In the genomic region with DNA sequence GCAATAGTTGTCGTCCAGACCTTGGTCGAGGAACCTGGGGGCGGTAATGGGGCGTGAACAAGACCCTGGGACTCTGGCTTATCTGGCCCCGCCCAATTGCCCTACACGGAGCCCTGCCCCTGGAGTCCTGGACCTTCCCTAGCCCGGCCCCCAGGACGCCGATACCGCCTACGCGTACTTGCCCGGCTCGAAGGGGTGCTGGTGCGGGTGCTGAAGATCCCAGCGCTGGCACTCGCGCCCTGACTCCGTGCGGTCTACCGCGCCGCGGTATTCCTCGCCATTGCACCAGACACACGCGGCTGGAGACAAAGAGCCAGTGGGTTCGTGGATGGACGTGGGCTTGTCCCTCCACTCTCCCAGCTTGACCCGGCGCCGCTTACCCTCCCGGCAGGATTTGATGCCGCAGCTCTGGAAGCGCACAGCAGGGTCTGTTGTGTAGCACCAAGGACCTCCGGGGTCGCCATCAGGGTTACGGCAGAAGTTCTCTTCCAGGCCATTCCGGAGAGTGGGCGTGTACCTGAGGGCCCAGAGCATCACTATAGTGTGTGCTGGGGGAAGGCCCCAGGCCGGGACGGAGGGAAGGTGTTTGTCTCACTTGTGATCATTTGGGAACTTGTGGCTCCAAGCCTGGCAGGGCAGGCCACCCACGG, we compare ENCODE assay signal across 8 cellular contexts. TPM values are rescaled to one million over a fixed set of nuclear protein-coding genes. Genes with fewer than 3 reads are reported as not detected.
DNase-seq lines count a peak whose midpoint lies in the region; TF ChIP-seq lines count a peak whose summit lies in the region.
"Not testable (repeated sequence)": the region's sequence is repeated elsewhere in the genome, so short reads cannot be mapped to it uniquely, and the experiment has no call there.

No MANE protein-coding gene starts in this region.

- in situ Hi-C loops in transverse colon (cut with MboI; ENCODE audit: low pct_ligation_motif_present in 1 of 4, low pct_unique_long_range_greater_than_20kb in 1 of 4, low sequenced_read_pairs in 3 of 4): not testable (repeated sequence)

- H3K4me1 ChIP-seq in duodenal mucosa (ENCODE audit: control insufficient read depth in 1 of 2, insufficient read depth in 2 of 2, low read length in 2 of 2): peaks cover 0 to 35% of the 10 kb centered on the region in 2 donors
- peaks cover 45% of the 10 kb centered on the region for H3K4me1 ChIP-seq in left ventricle myocardium inferior
- H3K4me1 ChIP-seq in mesodermal cell (ENCODE audit: control insufficient read depth, insufficient read depth, low read length, poor library complexity, severe bottlenecking): not testable (repeated sequence)
- peaks cover 11 to 36% (median 27%) of the 10 kb centered on the region in 4 donors for H3K4me1 ChIP-seq in transverse colon

- 10 to 13% methylated on average over 30 to 34 of the region's 43 CpGs for WGBS in mesodermal cell (ENCODE audit: insufficient coverage in 2 of 2), 2 experiments
- 18% methylated on average over 19 of the region's 43 CpGs; no CpG with 5 or more reads in 1 of the 2 donors for WGBS in transverse colon (ENCODE audit: low coverage in 1 of 2), 2 donors

- TF ChIP-seq CTCF in left ventricle myocardium inferior (IDR thresholded peaks at IDR 0.05; ENCODE audit: borderline replicate concordance); transverse colon (IDR thresholded peaks at IDR 0.05): not testable (repeated sequence)

- DNase-seq in ELF-1 (ENCODE audit: low read depth, low spot score) (peak; percentile 90), T-helper 2 cell (peak in 3 of 5 experiments; percentile 15 to 43 (median 27)), left ventricle myocardium inferior (peak; percentile 48), skeletal muscle cell (ENCODE audit: low read depth) (peak; percentile 20), transverse colon (peak; percentile 81)
- peak; percentile 50 for DNase-seq in activated naive CD4-positive, alpha-beta T cell treated with Interleukin-2 at 50 U/mL for 16 hours

- not testable (repeated sequence) for H3K9me3 ChIP-seq in duodenal mucosa (ENCODE audit: control insufficient read depth in 1 of 2, low read length in 2 of 2); left ventricle myocardium inferior (replicated peaks); mesodermal cell (ENCODE audit: control insufficient read depth, low read length); transverse colon

- peak overlapping the region; percentile 40 to 59 for H3K4me3 ChIP-seq in duodenal mucosa (ENCODE audit: low read depth in 1 of 2, low read length in 2 of 2)
- H3K4me3 ChIP-seq in left ventricle myocardium inferior: peak overlapping the region; percentile 57
- peak overlapping the region; percentile 39 for H3K4me3 ChIP-seq in mesodermal cell (ENCODE audit: extremely low read depth, insufficient read depth, low read length, poor library complexity, severe bottlenecking)
- H3K4me3 ChIP-seq in skeletal muscle cell (ENCODE audit: low read depth, low read length): peak overlapping the region; percentile 35
- H3K4me3 ChIP-seq in transverse colon: peak overlapping the region in 3 of 4 donors; percentile 13 to 37 (median 35)

- TF ChIP-seq EP300 in transverse colon (IDR thresholded peaks at IDR 0.05; ENCODE audit: low read depth): not testable (repeated sequence)

- not testable (repeated sequence) for H3K27me3 ChIP-seq in duodenal mucosa (ENCODE audit: control insufficient read depth in 1 of 2, insufficient read depth in 2 of 2, low read length in 2 of 2); transverse colon
- H3K27me3 ChIP-seq in left ventricle myocardium inferior (ENCODE audit: low read depth): peaks cover 14% of the 10 kb centered on the region

- intact Hi-C loops in left ventricle myocardium inferior (cut with micrococcal nuclease); transverse colon (cut with DNase I; ENCODE audit: low total_unique reads): not testable (repeated sequence)

- peak overlapping the region; percentile 10 to 47 for H3K9ac ChIP-seq in duodenal mucosa (ENCODE audit: low read depth in 1 of 2, low read length in 2 of 2)

- peaks cover 21 to 27% of the 10 kb centered on the region in 2 donors for H3K36me3 ChIP-seq in duodenal mucosa (ENCODE audit: control insufficient read depth in 1 of 2, insufficient read depth in 2 of 2, low read length in 2 of 2)
- peaks cover 21% of the 10 kb centered on the region for H3K36me3 ChIP-seq in left ventricle myocardium inferior
- peaks cover 20% of the 10 kb centered on the region for H3K36me3 ChIP-seq in mesodermal cell (ENCODE audit: control insufficient read depth, insufficient read depth, low read length)
- H3K36me3 ChIP-seq in transverse colon: peaks cover 0 to 18% (median 3%) of the 10 kb centered on the region in 4 donors

- H3K27ac ChIP-seq in duodenal mucosa (ENCODE audit: low read depth, low read length); left ventricle myocardium inferior (replicated peaks); mesodermal cell (ENCODE audit: low read depth, low read length, severe bottlenecking); transverse colon: not testable (repeated sequence)

- TF ChIP-seq POLR2A in transverse colon (IDR thresholded peaks at IDR 0.05): not testable (repeated sequence)

RNA-seq across cellular contexts. Expression of a gene that starts 2.4 kb away (rescaled TPM):
- total RNA-seq in left ventricle myocardium inferior (5.4 TPM), transverse colon (100 to 1,000 TPM in 1 of 4 donors, 10 to 100 TPM in 3; 12.2 to 116 (median 15.1) TPM)
- 23.6 TPM for polyA plus RNA-seq in mesodermal cell (2013, experiment 1 of 2)
- 17.3 TPM for polyA plus RNA-seq in mesodermal cell (2013, experiment 2 of 2)

RNA-seq across cellular contexts. Expression of a gene that starts 2.5 kb away (rescaled TPM):
- 48.6 TPM for total RNA-seq in left ventricle myocardium inferior
- 31.5 TPM for polyA plus RNA-seq in mesodermal cell (2013, experiment 1 of 2)
- polyA plus RNA-seq in mesodermal cell (2013, experiment 2 of 2): 28.6 TPM
- 10 to 100 TPM; 34.6 to 99.5 (median 52.1) TPM for total RNA-seq in transverse colon

RNA-seq across cellular contexts. Expression of a gene that starts 12.7 kb away (rescaled TPM):
- total RNA-seq in left ventricle myocardium inferior: 99.0 TPM
- 98.9 TPM for polyA plus RNA-seq in mesodermal cell (2013, experiment 1 of 2)
- 81.4 TPM for polyA plus RNA-seq in mesodermal cell (2013, experiment 2 of 2)
- 100 to 1,000 TPM in 3 of 4 donors, 10 to 100 TPM in 1; 53.9 to 151 (median 116) TPM for total RNA-seq in transverse colon

RNA-seq across cellular contexts. Expression of a gene that starts 32.6 kb away (rescaled TPM):
- total RNA-seq in left ventricle myocardium inferior (not detected), transverse colon (under 1 TPM in 2 of 4 donors, not detected in 2; 0.68 to 0.79 TPM)
- 1.5 TPM for polyA plus RNA-seq in mesodermal cell (2013, experiment 1 of 2)
- 1.3 TPM for polyA plus RNA-seq in mesodermal cell (2013, experiment 2 of 2)

RNA-seq across cellular contexts. Expression of a gene that starts 36.9 kb away (rescaled TPM):
- 15.1 TPM for total RNA-seq in left ventricle myocardium inferior
- 19.8 TPM for polyA plus RNA-seq in mesodermal cell (2013, experiment 1 of 2)
- 18.3 TPM for polyA plus RNA-seq in mesodermal cell (2013, experiment 2 of 2)
- total RNA-seq in transverse colon: 10 to 100 TPM; 37.2 to 53.9 (median 44.2) TPM

Comparison
In these comparisons a context has a peak if more than half of its experiments do, and no peak if none do; other contexts are left out.
1. DNase-seq: peak in every context shown above with its lines; median percentile 90 in ELF-1; 81 in transverse colon; 50 in activated naive CD4-positive, alpha-beta T cell treated with Interleukin-2 at 50 U/mL for 16 hours; 48 in left ventricle myocardium inferior; 27 in T-helper 2 cell; 20 in skeletal muscle cell.